Comparison of ENCODE assay signal across 26 cellular contexts in genomic region chr6:150756170-150756569, GRCh38.
A peak's percentile ranks its signal among the peaks of the same experiment; 100 is the strongest.
DNase-seq lines count a peak whose midpoint lies in the region; ATAC-seq and TF ChIP-seq lines count a peak whose summit lies in the region.
"Had no signal": no experiment of that assay in that cellular context is flagged by ENCODE, and none has a peak within 500 bp of the region (broad histone marks: within the 10 kb centered on the region; RNA-seq: fewer than 3 reads in every experiment).

No MANE protein-coding gene starts in this region.

- H3K9me3 ChIP-seq in PC-9 (ENCODE audit: insufficient read depth, low read depth) (no peaks in the 10 kb centered on the region), right atrium auricular region (no peaks in the 10 kb centered on the region), gastrocnemius medialis (no peaks in the 10 kb centered on the region)
- H3K9me3 ChIP-seq: BLaER1 treated with 17β-estradiol and CSF1 and Interleukin-3, amounts not matched to agents 10 nM and 100 nM had no signal

- no peak for TF ChIP-seq CTCF in PC-9 (conservative IDR thresholded peaks at IDR 0.05)
- TF ChIP-seq CTCF in right atrium auricular region (IDR thresholded peaks at IDR 0.05) = no peak
- TF ChIP-seq CTCF in gastrocnemius medialis (IDR thresholded peaks at IDR 0.05 in 4 of 5, conservative IDR thresholded peaks at IDR 0.05 in 1 of 5) = no peak

- no peak overlapping the region for H3K4me3 ChIP-seq in PC-9
- H3K4me3 ChIP-seq in right atrium auricular region = no peak overlapping the region
- no peak overlapping the region for H3K4me3 ChIP-seq in gastrocnemius medialis
- H3K4me3 ChIP-seq: BLaER1 treated with 17β-estradiol and CSF1 and Interleukin-3, amounts not matched to agents 10 nM and 100 nM; hepatocyte had no signal

- H3K4me2 ChIP-seq in PC-9 = peak overlapping the region; percentile 15; the same call in 1 of the 2 replicates
- H3K4me2 ChIP-seq: BLaER1 treated with 17β-estradiol and CSF1 and Interleukin-3, amounts not matched to agents 10 nM and 100 nM; hepatocyte had no signal

- H3K9me2 ChIP-seq in PC-9 (ENCODE audit: insufficient read depth) = no peaks in the 10 kb centered on the region

- peak; percentile 21 for DNase-seq in Daoy (ENCODE audit: low read depth)
- DNase-seq in PC-9 = peak in 1 of 2 experiments; percentile 55
- no peak for DNase-seq in right atrium auricular region (ENCODE audit: low spot score)
- no peak for DNase-seq in gastrocnemius medialis
- DNase-seq in NCI-H2029 treated with DMSO at 0.1 percent for 48 hours (lab: John Stamatoyannopoulos, UW) = no peak
- DNase-seq in activated CD4-positive, alpha-beta T cell treated with anti-CD3 and anti-CD28 coated beads, Interleukin-2, amount 50 U/mL, for 48 hours = no peak
- DNase-seq in activated CD8-positive, alpha-beta memory T cell treated with anti-CD3 and anti-CD28 coated beads for 24 hours = no peak
- DNase-seq: ACHN; activated CD4-positive, alpha-beta T cell treated with anti-CD3 and anti-CD28 coated beads, Interleukin-2, amount 10 ng/mL, durations not matched to agents 24 days and 14 days; activated CD8-positive, alpha-beta memory T cell treated with anti-CD3 and anti-CD28 coated beads, Interleukin-2, amount 10 ng/mL, durations not matched to agents 7 days and 5 days; activated naive CD4-positive, alpha-beta T cell treated with anti-CD3 and anti-CD28 coated beads, Interleukin-2, amount 10 ng/mL, durations not matched to agents 7 days and 5 days; amygdala; Calu3; caudate nucleus; NCI-H1417; NCI-H2107; NCI-H446; NCI-H82; nephron progenitor cell; stimulated activated CD8-positive, alpha-beta memory T cell treated with anti-CD3 and anti-CD28 coated beads, Interleukin-4, amount 100 ng/mL, for 48 hours; WERI-Rb-1 had no signal

- H4K20me1 ChIP-seq in PC-9 (ENCODE audit: insufficient read depth) = no peaks in the 10 kb centered on the region

- H3K27me3 ChIP-seq in PC-9 (ENCODE audit: insufficient read depth, low read depth) = no peaks in the 10 kb centered on the region
- no peaks in the 10 kb centered on the region for H3K27me3 ChIP-seq in right atrium auricular region
- H3K27me3 ChIP-seq in gastrocnemius medialis = no peaks in the 10 kb centered on the region
- H3K27me3 ChIP-seq: BLaER1 treated with 17β-estradiol and CSF1 and Interleukin-3, amounts not matched to agents 10 nM and 100 nM; hepatocyte had no signal

- in situ Hi-C loops in gastrocnemius medialis (cut with MboI; ENCODE audit: low sequenced_read_pairs in 4 of 4) = no loop called here

- no TSS peak for BruUV-seq in PC-9 (replicated peaks; lab: Mats Ljungman, UMichigan)

- no peak overlapping the region for H2AFZ ChIP-seq in PC-9
- H2AFZ ChIP-seq: hepatocyte, parathyroid adenoma had no signal

- H3K79me2 ChIP-seq in PC-9 (ENCODE audit: low read depth) = no peaks in the 10 kb centered on the region

- peaks cover 10% of the 10 kb centered on the region for H3K4me1 ChIP-seq in PC-9 (replicated peaks; ENCODE audit: insufficient read depth)
- H3K4me1 ChIP-seq in right atrium auricular region = no peaks in the 10 kb centered on the region
- H3K4me1 ChIP-seq in gastrocnemius medialis = no peaks in the 10 kb centered on the region

- peak; percentile 65 to 70 for ATAC-seq in gastrocnemius medialis
- ATAC-seq: activated CD8-positive, alpha-beta memory T cell treated with anti-CD3 and anti-CD28 coated beads, Interleukin-2, amount 10 ng/mL, durations not matched to agents 7 days and 5 days; HCT116; left lobe of liver had no signal

- TF ChIP-seq POLR2A in gastrocnemius medialis (IDR thresholded peaks at IDR 0.05) = no peak

- H3K27ac ChIP-seq in PC-9 (no peak overlapping the region), right atrium auricular region (peak overlapping the region; percentile 35 to 42), gastrocnemius medialis (peak overlapping the region; percentile 27 to 64 (median 46))
- H3K27ac ChIP-seq: BLaER1 treated with 17β-estradiol and CSF1 and Interleukin-3, amounts not matched to agents 10 nM and 100 nM; hepatocyte; parathyroid adenoma; WERI-Rb-1 had no signal

- CTCF ChIA-PET in PC-9 (lab: Charles Lee) = no interaction called here

- no peaks in the 10 kb centered on the region for H3F3A ChIP-seq in PC-9 (ENCODE audit: insufficient read depth, low read depth)

- POLR2A ChIA-PET in PC-9 (lab: Charles Lee; ENCODE audit: unreplicated experiment) = no interaction called here

- H3K36me3 ChIP-seq in PC-9 (ENCODE audit: low read depth) = no peaks in the 10 kb centered on the region
- no peaks in the 10 kb centered on the region for H3K36me3 ChIP-seq in right atrium auricular region
- H3K36me3 ChIP-seq in gastrocnemius medialis = no peaks in the 10 kb centered on the region
- H3K36me3 ChIP-seq: BLaER1 treated with 17β-estradiol and CSF1 and Interleukin-3, amounts not matched to agents 10 nM and 100 nM; WERI-Rb-1 had no signal

- intact Hi-C loops in PC-9 (cut with micrococcal nuclease; ENCODE audit: unreplicated experiment) = no loop called here
- intact Hi-C loops in gastrocnemius medialis (cut with DNase I; ENCODE audit: low total_unique reads) = no loop called here
